In genomic region chr20:5996765-5997164, GRCh38 we compare ENCODE assay signal across 10 cellular contexts. TPM values are rescaled to one million over a fixed set of nuclear protein-coding genes. Genes with fewer than 3 reads are reported as not detected.
DNase-seq lines count a peak whose midpoint lies in the region; ATAC-seq, FAIRE-seq and TF ChIP-seq lines count a peak whose summit lies in the region.
"Had no signal": no experiment of that assay in that cellular context is flagged by ENCODE, and none has a peak within 500 bp of the region (broad histone marks: within the 10 kb centered on the region; RNA-seq: fewer than 3 reads in every experiment).

No MANE protein-coding gene starts in this region.

- H3K18ac ChIP-seq in H1 (ENCODE audit: extremely low read depth, low read length) = no peak overlapping the region

- H3K27me3 ChIP-seq in H1 (replicated peaks in 1 of 4; ENCODE audit: control insufficient read depth in 3 of 4, extremely low read depth in 1 of 4, insufficient read depth in 3 of 4, low read length in 3 of 4) = no peaks in the 10 kb centered on the region

- no peak overlapping the region for H4K91ac ChIP-seq in H1 (replicated peaks; ENCODE audit: insufficient read length, low read length)

- H3K9me3 Mint-ChIP-seq in endothelial cell (ENCODE audit: unreplicated experiment) = no peaks in the 10 kb centered on the region

- H4K8ac ChIP-seq in H1 (ENCODE audit: extremely low read depth, insufficient read depth, low read length) = no peak overlapping the region

- H2BK120ac ChIP-seq in H1 (replicated peaks; ENCODE audit: low read depth, low read length) = no peak overlapping the region

- no peak overlapping the region for H2AK5ac ChIP-seq in H1 (ENCODE audit: low read depth, low read length)

- peaks cover 0 to 2% of the 10 kb centered on the region in 2 experiments for H4K20me1 ChIP-seq in H1 (replicated peaks in 1 of 2; ENCODE audit: control insufficient read depth in 1 of 2, insufficient read depth in 2 of 2, low read length in 2 of 2)

- peaks cover 2% of the 10 kb centered on the region; the same call in 1 of the 2 replicates for H3K79me1 ChIP-seq in H1 (ENCODE audit: low read depth, low read length)

- no peaks in the 10 kb centered on the region for H3K9me3 ChIP-seq in H1 (ENCODE audit: insufficient read depth in 2 of 2, low read depth in 1 of 2, low read length in 1 of 2)

- DNase-seq in NCI-H2081 (lab: John Stamatoyannopoulos, UW) (peak; percentile 1 to 58), NCI-H2081 treated with DMSO at 0.1 percent for 48 hours (lab: John Stamatoyannopoulos, UW) (no peak), NCI-H2196 (lab: John Stamatoyannopoulos, UW; ENCODE audit: unreplicated experiment) (peak; percentile 30), H1 (ENCODE audit: low read depth in 1 of 2, low spot score in 2 of 2) (no peak), endothelial cell (ENCODE audit: low spot score) (no peak), NCI-H1092 (lab: John Stamatoyannopoulos, UW) (no peak), NCI-H1436 treated with DMSO at 0.1 percent for 48 hours (lab: John Stamatoyannopoulos, UW) (no peak)

- no peak overlapping the region for H3K4ac ChIP-seq in H1 (replicated peaks; ENCODE audit: insufficient read length, low read depth, low read length)

- CTCF ChIA-PET in H1 (lab: Charles Lee; ENCODE audit: partially characterized antibody) = interaction anchor here (0.6 to 2.7 kb wide), 7 partner anchors 8 to 468 kb away, joined by 3 to 10 read pairs (median 4); no protein-coding TSS in a partner anchor

- H3K36me3 ChIP-seq in H1 (ENCODE audit: control insufficient read depth in 2 of 4, insufficient read depth in 4 of 4, low read length in 3 of 4) = peaks cover 2 to 37% (median 8%) of the 10 kb centered on the region in 4 experiments; a peak in 6 of 8 replicates

- H3K14ac ChIP-seq in H1 (ENCODE audit: insufficient read length) = no peak overlapping the region

- no peak overlapping the region for H2BK5ac ChIP-seq in H1 (ENCODE audit: low read depth, low read length)

- H3K4me1 Mint-ChIP-seq in endothelial cell (ENCODE audit: unreplicated experiment) = no peaks in the 10 kb centered on the region

- no peak overlapping the region for H3K9ac ChIP-seq in H1 (replicated peaks in 1 of 4; ENCODE audit: extremely low read depth in 1 of 4, low read depth in 3 of 4, low read length in 3 of 4)

- POLR2A ChIA-PET in H1 (lab: Charles Lee; ENCODE audit: partially characterized antibody) = no interaction called here

- no peaks in the 10 kb centered on the region for H3K23me2 ChIP-seq in H1 (ENCODE audit: low read depth, low read length)

- H3K36me3 Mint-ChIP-seq in endothelial cell (ENCODE audit: low read depth, unreplicated experiment) = no peaks in the 10 kb centered on the region

- no peak overlapping the region for H3K27ac Mint-ChIP-seq in endothelial cell (ENCODE audit: unreplicated experiment)

- WGBS in H1 (ENCODE audit: extremely low coverage in 1 of 2, insufficient coverage in 1 of 2, insufficient read length in 1 of 2, insufficient replicate concordance in 2 of 2, low coverage in 1 of 2, low lambda C conversion rate in 2 of 2, missing lambda C conversion rate in 1 of 2), 2 experiments = 94% methylated on average over 1 of the region's 1 CpG; no CpG with 5 or more reads in 1 of the 2 experiments

- H3K4me3 Mint-ChIP-seq in endothelial cell (ENCODE audit: unreplicated experiment) = no peak overlapping the region

- peak; percentile 98 for ATAC-seq in HG02623 (IDR thresholded peaks at IDR 0.05; ENCODE audit: unreplicated experiment)

- no peak overlapping the region for H2BK15ac ChIP-seq in H1 (ENCODE audit: low read length)

- no peak overlapping the region for H3K23ac ChIP-seq in H1 (ENCODE audit: insufficient read length)

- H3K4me2 ChIP-seq in H1 (ENCODE audit: insufficient read depth in 1 of 2, low read depth in 2 of 2, low read length in 2 of 2) = no peak overlapping the region

- H3K4me3 ChIP-seq in H1 (ENCODE audit: extremely low read depth in 1 of 4, insufficient read depth in 2 of 4, low read depth in 3 of 4, low read length in 4 of 4) = no peak overlapping the region

- no peaks in the 10 kb centered on the region for H3K4me1 ChIP-seq in H1 (replicated peaks in 1 of 4; ENCODE audit: control insufficient read depth in 3 of 4, insufficient read depth in 4 of 4, low read length in 3 of 4)

- FAIRE-seq in H1 (lab: Jason Lieb, UNC) = peak; percentile 69
- FAIRE-seq: A204.1 had no signal

- H3K56ac ChIP-seq in H1 (replicated peaks; ENCODE audit: insufficient read length, low read depth, low read length) = no peak overlapping the region

- no peaks in the 10 kb centered on the region for H3K79me2 ChIP-seq in H1 (ENCODE audit: control insufficient read depth in 1 of 2, insufficient read depth in 2 of 2, low read length in 2 of 2)

- no peak overlapping the region for H2BK20ac ChIP-seq in H1 (ENCODE audit: low read length)

- no peaks in the 10 kb centered on the region for H3K27me3 Mint-ChIP-seq in endothelial cell (ENCODE audit: unreplicated experiment)

- H2AFZ ChIP-seq in H1 (ENCODE audit: low read length) = no peak overlapping the region

- no peak for TF ChIP-seq CTCF in H1 (IDR thresholded peaks at IDR 0.05; ENCODE audit: control extremely low read depth in 1 of 3, insufficient read depth in 1 of 3, low read depth in 1 of 3, low read length in 3 of 3)
- no peak for TF ChIP-seq CTCF in endothelial cell (IDR thresholded peaks at IDR 0.05; ENCODE audit: unreplicated experiment)

- no peak overlapping the region for H2BK12ac ChIP-seq in H1 (ENCODE audit: low read depth, low read length)

- TF ChIP-seq POLR2A in H1 (IDR thresholded peaks at IDR 0.05; ENCODE audit: control extremely low read depth in 1 of 2, low read depth in 2 of 2, low read length in 2 of 2) = no peak

- no peak for TF ChIP-seq RAD21 in H1 (IDR thresholded peaks at IDR 0.05 in 1 of 2, conservative IDR thresholded peaks at IDR 0.05 in 1 of 2; ENCODE audit: low read depth in 2 of 2, low read length in 2 of 2)

- no peak overlapping the region for H4K5ac ChIP-seq in H1 (ENCODE audit: insufficient read length, low read depth, low read length)

- TF ChIP-seq EP300 in H1 (IDR thresholded peaks at IDR 0.05; ENCODE audit: borderline replicate concordance in 1 of 2, low read depth in 2 of 2, low read length in 2 of 2) = no peak

- no peak overlapping the region for H3K27ac ChIP-seq in H1 (ENCODE audit: low read depth, low read length)

TF ChIP-seq in H1, 55 proteins besides CTCF, POLR2A, EP300 and RAD21 (continues in another document):
- TF ChIP-seq BRCA1 (IDR thresholded peaks at IDR 0.05; ENCODE audit: low read depth, low read length) (no peak), CEBPB (IDR thresholded peaks at IDR 0.05; ENCODE audit: low read depth, low read length) (no peak), TBP (IDR thresholded peaks at IDR 0.05; ENCODE audit: low read depth, low read length) (no peak), CBX5 (IDR thresholded peaks at IDR 0.05; ENCODE audit: low read depth, low read length) (no peak), NANOG (IDR thresholded peaks at IDR 0.05; ENCODE audit: insufficient read depth, low read depth, low read length, poor library complexity, severe bottlenecking) (no peak), POU5F1 (IDR thresholded peaks at IDR 0.05; ENCODE audit: low read depth, low read length) (no peak), ASH2L (IDR thresholded peaks at IDR 0.05; ENCODE audit: low read length) (no peak)

RNA-seq across cellular contexts. Expression of gene CRLS1, which starts 9.2 kb away (rescaled TPM):
- 42.6 and 50.2 TPM in 2 replicates for total RNA-seq in H1 (2021; fragmentation: NEBNext Ultra II Directional; extraction: Animal tissue kit (Norgen Biotek cat#: 25700))
- polyA plus RNA-seq in H1 (2011; rRNA removed) = 39.8 and 95.8 TPM in 2 replicates
- 53.1 TPM for polyA plus RNA-seq in H1 (2011; cell fraction: cytosol; rRNA removed)
- polyA plus RNA-seq in H1 (2011; cell fraction: nucleus; rRNA removed) = 24.6 TPM
- 37.0 to 54.9 TPM (median 39.5 TPM) in 4 replicates for polyA plus RNA-seq in H1 (2012, experiment 1 of 2)
- polyA plus RNA-seq in H1 (2012, experiment 2 of 2) = 67.8 TPM
- polyA plus RNA-seq in H1 (2013, experiment 1 of 2) = 39.2 TPM
- 44.0 TPM for polyA plus RNA-seq in H1 (2013, experiment 2 of 2)
- polyA minus RNA-seq in H1 (2011; rRNA and poly(A)+ RNA removed) = 42.9 and 48.6 TPM in 2 replicates
- 16.0 TPM for polyA minus RNA-seq in H1 (2011; cell fraction: cytosol; rRNA and poly(A)+ RNA removed)
- polyA minus RNA-seq in H1 (2011; cell fraction: nucleus; rRNA and poly(A)+ RNA removed) = 18.3 TPM
- 29.1 TPM for total RNA-seq in endothelial cell (ENCODE audit: unreplicated experiment)

RNA-seq across cellular contexts. Expression of gene MCM8, which starts 46.3 kb away (rescaled TPM):
- total RNA-seq in H1 (2021; fragmentation: NEBNext Ultra II Directional; extraction: Animal tissue kit (Norgen Biotek cat#: 25700)) = 30.7 and 31.9 TPM in 2 replicates
- polyA plus RNA-seq in H1 (2011; rRNA removed) = 5.0 and 7.1 TPM in 2 replicates
- 12.5 TPM for polyA plus RNA-seq in H1 (2011; cell fraction: cytosol; rRNA removed)
- 6.5 TPM for polyA plus RNA-seq in H1 (2011; cell fraction: nucleus; rRNA removed)
- 14.0 to 27.9 TPM (median 18.0 TPM) in 4 replicates for polyA plus RNA-seq in H1 (2012, experiment 1 of 2)
- polyA plus RNA-seq in H1 (2012, experiment 2 of 2) = 1.2 TPM
- 18.7 TPM for polyA plus RNA-seq in H1 (2013, experiment 1 of 2)
- polyA plus RNA-seq in H1 (2013, experiment 2 of 2) = 17.4 TPM
- 15.7 and 23.3 TPM in 2 replicates for polyA minus RNA-seq in H1 (2011; rRNA and poly(A)+ RNA removed)
- polyA minus RNA-seq in H1 (2011; cell fraction: cytosol; rRNA and poly(A)+ RNA removed) = 11.7 TPM
- polyA minus RNA-seq in H1 (2011; cell fraction: nucleus; rRNA and poly(A)+ RNA removed) = 18.0 TPM
- total RNA-seq in endothelial cell (ENCODE audit: unreplicated experiment) = 8.2 TPM

RNA-seq across cellular contexts. Expression of gene TRMT6, which starts 46.4 kb away (rescaled TPM):
- 21.2 and 23.3 TPM in 2 replicates for total RNA-seq in H1 (2021; fragmentation: NEBNext Ultra II Directional; extraction: Animal tissue kit (Norgen Biotek cat#: 25700))
- polyA plus RNA-seq in H1 (2011; rRNA removed) = 5.0 and 6.9 TPM in 2 replicates
- 12.5 TPM for polyA plus RNA-seq in H1 (2011; cell fraction: cytosol; rRNA removed)
- 5.1 TPM for polyA plus RNA-seq in H1 (2011; cell fraction: nucleus; rRNA removed)
- polyA plus RNA-seq in H1 (2012, experiment 1 of 2) = 14.0 to 23.0 TPM (median 15.8 TPM) in 4 replicates
- polyA plus RNA-seq in H1 (2012, experiment 2 of 2) = 2.5 TPM
- polyA plus RNA-seq in H1 (2013, experiment 1 of 2) = 21.1 TPM
- 21.1 TPM for polyA plus RNA-seq in H1 (2013, experiment 2 of 2)
- 6.7 and 7.8 TPM in 2 replicates for polyA minus RNA-seq in H1 (2011; rRNA and poly(A)+ RNA removed)
- 7.5 TPM for polyA minus RNA-seq in H1 (2011; cell fraction: cytosol; rRNA and poly(A)+ RNA removed)
- 7.7 TPM for polyA minus RNA-seq in H1 (2011; cell fraction: nucleus; rRNA and poly(A)+ RNA removed)
- total RNA-seq in endothelial cell (ENCODE audit: unreplicated experiment) = 11.8 TPM

RNA-seq across cellular contexts. Expression of gene LRRN4, which starts 57.1 kb away (rescaled TPM):
- total RNA-seq in H1 (2021; fragmentation: NEBNext Ultra II Directional; extraction: Animal tissue kit (Norgen Biotek cat#: 25700)) = 0.61 and 0.89 TPM in 2 replicates
- polyA plus RNA-seq in H1 (2011; rRNA removed) = 0.21 and 0.30 TPM in 2 replicates
- 0.12 TPM for polyA plus RNA-seq in H1 (2011; cell fraction: cytosol; rRNA removed)
- 0.56 TPM for polyA plus RNA-seq in H1 (2011; cell fraction: nucleus; rRNA removed)
- polyA plus RNA-seq in H1 (2012, experiment 1 of 2) = 0.19 to 0.35 TPM (median 0.21 TPM) in 4 replicates
- 0.13 TPM for polyA plus RNA-seq in H1 (2012, experiment 2 of 2)
- 0.73 TPM for polyA plus RNA-seq in H1 (2013, experiment 1 of 2)
- polyA plus RNA-seq in H1 (2013, experiment 2 of 2) = 0.83 TPM
- 0.09 and 0.24 TPM in 2 replicates for polyA minus RNA-seq in H1 (2011; rRNA and poly(A)+ RNA removed)
- polyA minus RNA-seq in H1 (2011; cell fraction: cytosol; rRNA and poly(A)+ RNA removed) = not detected
- polyA minus RNA-seq in H1 (2011; cell fraction: nucleus; rRNA and poly(A)+ RNA removed) = 0.60 TPM
- total RNA-seq in endothelial cell (ENCODE audit: unreplicated experiment) = 0.13 TPM
- total RNA-seq: RPMI7951 had no signal

Comparison
In these comparisons a context has a peak if more than half of its experiments do, and no peak if none do; other contexts are left out.
1. DNase-seq: peak in NCI-H2081 (2 of 2) and NCI-H2196 (single experiment); none in NCI-H2081 treated with DMSO at 0.1 percent for 48 hours (single experiment), H1 (0 of 2), endothelial cell (single experiment), NCI-H1092 (single experiment) and NCI-H1436 treated with DMSO at 0.1 percent for 48 hours (single experiment).